Comparison of ENCODE assay signal across 17 cellular contexts in genomic region chr2:182173944-182174622, GRCh38.
"Had no signal": no experiment of that assay in that cellular context is flagged by ENCODE, and none has a peak within 500 bp of the region (broad histone marks: within the 10 kb centered on the region; RNA-seq: fewer than 3 reads in every experiment).

No MANE protein-coding gene starts in this region.

- ATAC-seq: activated T-helper 17 cell treated with anti-CD3 and anti-CD28 coated beads, Interleukin-2, amount 50 U/mL, for 72 hours; esophagus mucosa; left lobe of liver; mucosa of descending colon; naive thymus-derived CD4-positive, alpha-beta T cell had no signal

- H3K27me3 Mint-ChIP-seq: activated T-helper 17 cell treated with anti-CD3 and anti-CD28 coated beads, Interleukin-2, amount 50 U/mL, for 72 hours had no signal

- H3K9me3 Mint-ChIP-seq: activated T-helper 17 cell treated with anti-CD3 and anti-CD28 coated beads, Interleukin-2, amount 50 U/mL, for 72 hours had no signal

- H3K27ac Mint-ChIP-seq: activated T-helper 17 cell treated with anti-CD3 and anti-CD28 coated beads, Interleukin-2, amount 50 U/mL, for 72 hours; naive thymus-derived CD4-positive, alpha-beta T cell had no signal

- H3K9me3 ChIP-seq: mucosa of descending colon, stomach, testis, upper lobe of left lung had no signal

- H3K4me3 Mint-ChIP-seq: activated T-helper 17 cell treated with anti-CD3 and anti-CD28 coated beads, Interleukin-2, amount 50 U/mL, for 72 hours; naive thymus-derived CD4-positive, alpha-beta T cell had no signal

- H3K4me1 Mint-ChIP-seq: activated T-helper 17 cell treated with anti-CD3 and anti-CD28 coated beads, Interleukin-2, amount 50 U/mL, for 72 hours; naive thymus-derived CD4-positive, alpha-beta T cell had no signal

- H3K27me3 ChIP-seq: cardiac muscle cell, dorsolateral prefrontal cortex, stomach, testis, upper lobe of left lung had no signal

- DNase-seq: activated CD4-positive, CD25-positive, alpha-beta regulatory T cell; activated naive CD4-positive, alpha-beta T cell treated with Interleukin-2 at 50 U/mL for 16 hours; aorta; dorsolateral prefrontal cortex; mammary epithelial cell; mucosa of descending colon; naive thymus-derived CD4-positive, alpha-beta T cell; retina; stimulated activated CD4-positive, alpha-beta T cell treated with anti-CD3 and anti-CD28 coated beads, Interleukin-12 subunit alpha, Interleukin-12 subunit beta, amount 100 ng/mL, for 4 hours; stimulated activated CD4-positive, alpha-beta T cell treated with anti-CD3 and anti-CD28 coated beads, Interleukin-2, amount 100 ng/mL, for 24 hours; stomach; testis; upper lobe of left lung had no signal

- H3K27ac ChIP-seq: cardiac muscle cell, dorsolateral prefrontal cortex, stomach, testis, upper lobe of left lung had no signal

- H3K4me1 ChIP-seq: stomach, testis, upper lobe of left lung had no signal

- H3K36me3 ChIP-seq: cardiac muscle cell, stomach, upper lobe of left lung had no signal

- H3K36me3 Mint-ChIP-seq: naive thymus-derived CD4-positive, alpha-beta T cell had no signal

- H3K4me3 ChIP-seq: cardiac muscle cell, dorsolateral prefrontal cortex, mucosa of descending colon, stomach, testis, upper lobe of left lung had no signal
